In the genomic region with DNA sequence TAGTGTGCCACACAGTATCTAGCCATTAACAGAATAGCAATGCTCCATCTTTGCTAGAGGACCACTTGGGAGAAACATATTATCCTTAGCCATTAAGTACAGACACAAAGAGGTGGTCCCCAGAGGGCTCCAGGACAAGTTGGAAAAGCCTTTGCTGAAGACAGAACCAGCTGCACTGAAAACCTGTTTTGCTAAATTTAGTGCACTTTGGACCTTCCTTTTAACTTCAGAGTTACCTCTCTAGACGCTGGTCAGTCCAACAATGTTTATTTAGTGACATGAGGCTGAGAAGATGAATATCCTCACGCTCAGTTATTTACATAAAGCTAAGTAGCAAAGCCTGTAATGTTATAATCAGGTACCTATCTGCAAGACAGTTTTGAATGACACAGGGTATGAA, we compare ENCODE assay signal across 14 cellular contexts.
A peak's percentile ranks its signal among the peaks of the same experiment; 100 is the strongest.
DNase-seq lines count a peak whose midpoint lies in the region; ATAC-seq, FAIRE-seq and TF ChIP-seq lines count a peak whose summit lies in the region.
"Had no signal": no experiment of that assay in that cellular context is flagged by ENCODE, and none has a peak within 500 bp of the region (broad histone marks: within the 10 kb centered on the region; RNA-seq: fewer than 3 reads in every experiment).

No MANE protein-coding gene starts in this region.

- no peaks in the 10 kb centered on the region for H3K4me1 ChIP-seq in right cardiac atrium (ENCODE audit: control insufficient read depth, insufficient read depth, low read length)
- H3K4me1 ChIP-seq in CD8-positive, alpha-beta memory T cell (ENCODE audit: insufficient read depth, low read length), result no peaks in the 10 kb centered on the region

- no peak for TF ChIP-seq CTCF in bronchial epithelial cell (IDR thresholded peaks at IDR 0.05; ENCODE audit: insufficient read depth, low read length, severe bottlenecking)
- TF ChIP-seq CTCF in brain microvascular endothelial cell (IDR thresholded peaks at IDR 0.05; ENCODE audit: low read depth, low read length, missing control alignments), result no peak

- intact Hi-C loops in right cardiac atrium (cut with DNase I) (no loop called here), left ventricle myocardium superior (cut with micrococcal nuclease) (no loop called here)

- no peaks in the 10 kb centered on the region for H3K36me3 Mint-ChIP-seq in CD8-positive, alpha-beta memory T cell

- peaks cover 2 to 5% (median 2%) of the 10 kb centered on the region in 5 donors for H3K9me3 Mint-ChIP-seq in CD8-positive, alpha-beta memory T cell

- no peak overlapping the region for H3K27ac Mint-ChIP-seq in CD8-positive, alpha-beta memory T cell
- H3K27ac Mint-ChIP-seq: stimulated activated naive B cell treated with anti-CD40 and anti-IgM and Interleukin-4, amounts not matched to agents 10 μg/mL and 1 μg/mL and 100 μg/mL, for 72 hours had no signal

- H3K27ac ChIP-seq in right cardiac atrium (ENCODE audit: low read length), result peak overlapping the region; percentile 6
- H3K27ac ChIP-seq in brain microvascular endothelial cell, result no peak overlapping the region
- H3K27ac ChIP-seq in CD8-positive, alpha-beta memory T cell (ENCODE audit: low read depth, low read length), result no peak overlapping the region
- H3K27ac ChIP-seq: coronary artery, esophagus squamous epithelium had no signal

- CTCF ChIA-PET in CD8-positive, alpha-beta memory T cell (lab: Charles Lee), result no interaction called here

- H3K27me3 Mint-ChIP-seq in CD8-positive, alpha-beta memory T cell, result no peaks in the 10 kb centered on the region
- H3K27me3 Mint-ChIP-seq: stimulated activated naive B cell treated with anti-CD40 and anti-IgM and Interleukin-4, amounts not matched to agents 10 μg/mL and 1 μg/mL and 100 μg/mL, for 72 hours had no signal

- H3K36me3 ChIP-seq in bronchial epithelial cell (ENCODE audit: control insufficient read depth, insufficient read depth, low read length) (no peaks in the 10 kb centered on the region), brain microvascular endothelial cell (replicated peaks) (no peaks in the 10 kb centered on the region)
- no peaks in the 10 kb centered on the region for H3K36me3 ChIP-seq in CD8-positive, alpha-beta memory T cell (ENCODE audit: insufficient read depth, low read length)
- H3K36me3 ChIP-seq: esophagus squamous epithelium had no signal

- in situ Hi-C loops in brain microvascular endothelial cell (cut with HindIII; ENCODE audit: low pct_ligation_motif_present, low sequenced_read_pairs), result no loop called here

- POLR2A ChIA-PET in CD8-positive, alpha-beta memory T cell (lab: Charles Lee), result no interaction called here

- no peak for FAIRE-seq in bronchial epithelial cell (lab: Jason Lieb, UNC)

- ATAC-seq in right cardiac atrium (no peak), left ventricle myocardium superior (no peak), HG02852 (IDR thresholded peaks at IDR 0.05; ENCODE audit: unreplicated experiment) (peak; percentile 6)
- ATAC-seq: activated CD4-positive, CD25-positive, alpha-beta regulatory T cell treated with anti-CD3 and anti-CD28 coated beads, Interleukin-2, amount 50 U/mL, for 24 hours had no signal

- H3K4me3 Mint-ChIP-seq in CD8-positive, alpha-beta memory T cell, result no peak overlapping the region
- H3K4me3 Mint-ChIP-seq: stimulated activated naive B cell treated with anti-CD40 and anti-IgM and Interleukin-4, amounts not matched to agents 10 μg/mL and 1 μg/mL and 100 μg/mL, for 72 hours had no signal

- WGBS in right cardiac atrium, result 82% methylated on average over 2 of the region's 2 CpGs

- H3K27me3 ChIP-seq in right cardiac atrium (ENCODE audit: control insufficient read depth, insufficient read depth) (no peaks in the 10 kb centered on the region), bronchial epithelial cell (ENCODE audit: control insufficient read depth, insufficient read depth, low read length) (no peaks in the 10 kb centered on the region), brain microvascular endothelial cell (replicated peaks) (no peaks in the 10 kb centered on the region)
- H3K27me3 ChIP-seq in CD8-positive, alpha-beta memory T cell (ENCODE audit: insufficient read depth, low read length, poor library complexity, severe bottlenecking), result no peaks in the 10 kb centered on the region
- H3K27me3 ChIP-seq: esophagus squamous epithelium had no signal

- H3K4me1 Mint-ChIP-seq in CD8-positive, alpha-beta memory T cell, result peaks cover 0 to under 1% (median 0%) of the 10 kb centered on the region in 3 donors

- no peaks in the 10 kb centered on the region for H3K9me3 ChIP-seq in right cardiac atrium (ENCODE audit: control insufficient read depth, low read length)
- no peaks in the 10 kb centered on the region for H3K9me3 ChIP-seq in CD8-positive, alpha-beta memory T cell (ENCODE audit: low read length)
- H3K9me3 ChIP-seq: esophagus squamous epithelium had no signal

- H3K4me3 ChIP-seq in right cardiac atrium (ENCODE audit: low read length) (no peak overlapping the region), bronchial epithelial cell (ENCODE audit: low read depth, low read length) (no peak overlapping the region), brain microvascular endothelial cell (ENCODE audit: low read depth, low read length) (no peak overlapping the region)
- no peak overlapping the region for H3K4me3 ChIP-seq in CD8-positive, alpha-beta memory T cell (ENCODE audit: low read length)
- H3K4me3 ChIP-seq: coronary artery, esophagus squamous epithelium had no signal

- DNase-seq in right cardiac atrium (no peak), left ventricle myocardium superior (no peak), bronchial epithelial cell (ENCODE audit: low read depth) (peak; percentile 34), amniotic stem cell (lab: John Stamatoyannopoulos, UW) (no peak), NCI-H774 (lab: John Stamatoyannopoulos, UW) (no peak), brain microvascular endothelial cell (no peak)
- no peak for DNase-seq in CD8-positive, alpha-beta memory T cell
- DNase-seq: esophagus squamous epithelium; NCI-H187; stimulated activated CD4-positive, alpha-beta T cell treated with anti-CD3 and anti-CD28 coated beads, Interleukin-4, amount 100 ng/mL, for 24 hours; stimulated activated naive B cell treated with anti-CD40 and anti-IgM and Interleukin-4, amounts not matched to agents 10 μg/mL and 1 μg/mL and 100 μg/mL, for 72 hours had no signal
